ENCODE assay signal across 1 cellular context in the genomic region with DNA sequence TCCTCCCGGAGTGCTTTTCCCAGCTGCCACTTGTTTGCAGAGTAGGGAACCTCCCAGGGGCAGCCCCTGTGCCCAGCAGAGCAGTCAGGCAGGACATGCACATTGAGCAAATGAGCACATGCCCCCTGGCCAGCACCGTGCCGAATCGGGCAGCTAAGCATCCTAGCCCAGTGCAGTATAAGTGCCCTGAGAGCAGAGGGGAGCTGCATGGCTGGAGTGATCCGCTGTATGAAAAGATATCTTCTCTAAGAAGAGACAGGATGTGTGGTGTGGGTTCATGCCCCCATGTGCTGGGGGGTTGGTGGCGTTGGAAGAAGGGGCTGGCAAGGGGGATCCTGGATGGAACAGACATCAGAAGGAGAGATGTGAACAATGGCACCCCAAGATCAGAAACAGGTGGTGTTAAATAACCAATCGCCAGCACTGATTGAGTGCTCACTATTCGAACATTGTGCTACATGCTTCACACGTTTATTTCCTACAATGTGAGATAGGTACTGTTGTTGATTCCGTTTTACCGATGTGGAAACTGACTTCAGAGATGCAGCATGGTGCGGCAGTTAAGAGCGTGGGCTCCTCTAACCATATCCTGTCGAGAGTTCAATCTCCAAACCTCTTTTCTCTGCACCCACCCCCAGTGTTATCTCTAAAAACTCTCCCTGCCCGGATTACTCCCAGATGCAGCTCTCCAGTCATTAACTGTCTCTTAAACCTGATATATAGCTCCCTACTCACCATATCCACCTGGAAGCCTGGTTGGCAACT.
TF ChIP-seq lines count a peak whose summit lies in the region.

No MANE protein-coding gene starts in this region.

TF ChIP-seq in HepG2, 621 proteins besides CTCF, POLR2A, EP300 and RAD21:
- TF ChIP-seq ZNF30 (CRISPR knock-in tag; IDR thresholded peaks at IDR 0.05): 0 out of 2 replicates have a peak, but pooled peaks have one; percentile 5
- TF ChIP-seq ZNF260 (CRISPR knock-in tag; IDR thresholded peaks at IDR 0.05; ENCODE audit: borderline replicate concordance, low read depth): no peak
- no peak for TF ChIP-seq PLRG1 (conservative IDR thresholded peaks at IDR 0.05)
- TF ChIP-seq, protein P1, sequence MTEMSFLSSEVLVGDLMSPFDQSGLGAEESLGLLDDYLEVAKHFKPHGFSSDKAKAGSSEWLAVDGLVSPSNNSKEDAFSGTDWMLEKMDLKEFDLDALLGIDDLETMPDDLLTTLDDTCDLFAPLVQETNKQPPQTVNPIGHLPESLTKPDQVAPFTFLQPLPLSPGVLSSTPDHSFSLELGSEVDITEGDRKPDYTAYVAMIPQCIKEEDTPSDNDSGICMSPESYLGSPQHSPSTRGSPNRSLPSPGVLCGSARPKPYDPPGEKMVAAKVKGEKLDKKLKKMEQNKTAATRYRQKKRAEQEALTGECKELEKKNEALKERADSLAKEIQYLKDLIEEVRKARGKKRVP (CRISPR knock-in tag; IDR thresholded peaks at IDR 0.05): no peak
- no peak for TF ChIP-seq NR2F2 (IDR thresholded peaks at IDR 0.05; ENCODE audit: borderline replicate concordance, low read depth)
- no peak for TF ChIP-seq ZNF225 (CRISPR knock-in tag; IDR thresholded peaks at IDR 0.05)
- no peak for TF ChIP-seq ZNF720 (CRISPR knock-in tag; IDR thresholded peaks at IDR 0.05)
- TF ChIP-seq REL (CRISPR knock-in tag; conservative IDR thresholded peaks at IDR 0.05): 0 out of 2 replicates have a peak, but pooled peaks have one; percentile 19
- TF ChIP-seq, protein P2, sequence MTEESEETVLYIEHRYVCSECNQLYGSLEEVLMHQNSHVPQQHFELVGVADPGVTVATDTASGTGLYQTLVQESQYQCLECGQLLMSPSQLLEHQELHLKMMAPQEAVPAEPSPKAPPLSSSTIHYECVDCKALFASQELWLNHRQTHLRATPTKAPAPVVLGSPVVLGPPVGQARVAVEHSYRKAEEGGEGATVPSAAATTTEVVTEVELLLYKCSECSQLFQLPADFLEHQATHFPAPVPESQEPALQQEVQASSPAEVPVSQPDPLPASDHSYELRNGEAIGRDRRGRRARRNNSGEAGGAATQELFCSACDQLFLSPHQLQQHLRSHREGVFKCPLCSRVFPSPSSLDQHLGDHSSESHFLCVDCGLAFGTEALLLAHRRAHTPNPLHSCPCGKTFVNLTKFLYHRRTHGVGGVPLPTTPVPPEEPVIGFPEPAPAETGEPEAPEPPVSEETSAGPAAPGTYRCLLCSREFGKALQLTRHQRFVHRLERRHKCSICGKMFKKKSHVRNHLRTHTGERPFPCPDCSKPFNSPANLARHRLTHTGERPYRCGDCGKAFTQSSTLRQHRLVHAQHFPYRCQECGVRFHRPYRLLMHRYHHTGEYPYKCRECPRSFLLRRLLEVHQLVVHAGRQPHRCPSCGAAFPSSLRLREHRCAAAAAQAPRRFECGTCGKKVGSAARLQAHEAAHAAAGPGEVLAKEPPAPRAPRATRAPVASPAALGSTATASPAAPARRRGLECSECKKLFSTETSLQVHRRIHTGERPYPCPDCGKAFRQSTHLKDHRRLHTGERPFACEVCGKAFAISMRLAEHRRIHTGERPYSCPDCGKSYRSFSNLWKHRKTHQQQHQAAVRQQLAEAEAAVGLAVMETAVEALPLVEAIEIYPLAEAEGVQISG (CRISPR knock-in tag; IDR thresholded peaks at IDR 0.05): no peak
- no peak for TF ChIP-seq SMAD1 (CRISPR knock-in tag; IDR thresholded peaks at IDR 0.05; ENCODE audit: borderline replicate concordance, low read depth)
